ENCODE assay signal across 30 cellular contexts in the genomic region with DNA sequence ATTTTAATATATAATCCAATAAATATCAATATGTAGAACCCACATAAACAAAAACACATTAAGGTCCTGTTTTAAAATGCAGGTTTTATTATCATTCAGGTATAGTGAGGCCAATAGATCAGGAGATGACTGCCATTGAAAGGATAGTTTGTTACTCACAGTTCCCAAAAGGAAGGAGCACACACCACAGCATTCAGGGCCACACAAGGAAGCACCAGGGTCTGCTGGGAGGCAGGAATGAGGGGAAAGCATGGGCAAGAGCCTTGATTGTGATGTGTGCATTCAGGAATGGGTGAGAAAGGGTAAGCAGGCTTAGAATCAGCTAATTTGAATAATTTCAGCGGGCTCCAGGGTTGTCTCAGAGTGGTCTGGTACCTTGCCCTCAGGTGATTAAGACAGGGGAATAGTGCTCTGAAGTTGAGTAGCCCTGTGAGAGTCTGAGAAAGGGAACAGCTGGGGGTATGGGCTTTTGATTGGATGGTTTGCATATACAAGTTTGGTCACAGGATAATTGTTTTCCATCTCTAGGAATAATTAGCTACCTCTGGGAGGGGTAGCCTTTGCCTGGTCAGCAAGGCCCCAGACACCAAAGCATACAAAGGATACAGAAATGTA.
"Had no signal": no experiment of that assay in that cellular context is flagged by ENCODE, and none has a peak within 500 bp of the region (broad histone marks: within the 10 kb centered on the region; RNA-seq: fewer than 3 reads in every experiment).

No MANE protein-coding gene starts in this region.

- H3K27ac Mint-ChIP-seq: activated B cell treated with CpG ODN at 0.5 μM for 24 hours; activated CD4-positive, alpha-beta memory T cell treated with anti-CD3 and anti-CD28 coated beads for 36 hours; activated CD8-positive, alpha-beta memory T cell treated with anti-CD3 and anti-CD28 coated beads, Interleukin-2, amount 10 ng/mL, durations not matched to agents 7 days and 5 days; activated naive CD4-positive, alpha-beta T cell treated with anti-CD3 and anti-CD28 coated beads, Interleukin-2, amount 10 ng/mL, durations not matched to agents 7 days and 5 days; activated naive CD8-positive, alpha-beta T cell; activated naive CD8-positive, alpha-beta T cell treated with anti-CD3 and anti-CD28 coated beads, Interleukin-2, amount 50 U/mL, for 24 hours; brain; T-helper 1 cell treated with Interleukin-12 subunit alpha and Interleukin-12 subunit beta and Interleukin-4 antibody, amounts not matched to agents 30 μg/mL and 1 μg/mL, for 36 hours; T-helper 2 cell treated with Interferon-gamma antibody and Interleukin-4, amounts not matched to agents 5 μg/mL and 100 μg/mL, for 36 hours had no signal

- ATAC-seq: activated CD8-positive, alpha-beta memory T cell treated with anti-CD3 and anti-CD28 coated beads, Interleukin-2, amount 10 ng/mL, durations not matched to agents 7 days and 5 days; activated naive CD8-positive, alpha-beta T cell treated with anti-CD3 and anti-CD28 coated beads, Interleukin-2, amount 50 U/mL, for 24 hours; Panc1 had no signal

- H3K9me3 Mint-ChIP-seq: activated B cell treated with CpG ODN at 0.5 μM for 24 hours; activated CD4-positive, alpha-beta memory T cell treated with anti-CD3 and anti-CD28 coated beads for 36 hours; activated naive CD4-positive, alpha-beta T cell treated with anti-CD3 and anti-CD28 coated beads, Interleukin-2, amount 10 ng/mL, durations not matched to agents 7 days and 5 days; activated naive CD8-positive, alpha-beta T cell treated with anti-CD3 and anti-CD28 coated beads, Interleukin-2, amount 50 U/mL, for 24 hours; brain; T-helper 1 cell treated with Interleukin-12 subunit alpha and Interleukin-12 subunit beta and Interleukin-4 antibody, amounts not matched to agents 30 μg/mL and 1 μg/mL, for 36 hours; T-helper 2 cell treated with Interferon-gamma antibody and Interleukin-4, amounts not matched to agents 5 μg/mL and 100 μg/mL, for 36 hours had no signal

- H3K36me3 ChIP-seq: SJSA1 had no signal

- H3K36me3 Mint-ChIP-seq: activated CD4-positive, alpha-beta memory T cell treated with anti-CD3 and anti-CD28 coated beads for 36 hours; activated naive CD4-positive, alpha-beta T cell treated with anti-CD3 and anti-CD28 coated beads, Interleukin-2, amount 10 ng/mL, durations not matched to agents 7 days and 5 days; activated naive CD8-positive, alpha-beta T cell; brain had no signal

- H3K4me1 Mint-ChIP-seq: activated B cell treated with CpG ODN at 0.5 μM for 24 hours; activated naive CD8-positive, alpha-beta T cell treated with anti-CD3 and anti-CD28 coated beads, Interleukin-2, amount 50 U/mL, for 24 hours had no signal

- H3K4me3 ChIP-seq: SJSA1 had no signal

- DNase-seq: activated B cell treated with CpG ODN at 0.5 μM for 24 hours; activated CD4-positive, alpha-beta memory T cell treated with anti-CD3 and anti-CD28 coated beads for 36 hours; activated CD4-positive, alpha-beta T cell treated with anti-CD3 and anti-CD28 coated beads for 4 hours; activated CD4-positive, alpha-beta T cell treated with anti-CD3 and anti-CD28 coated beads, Interleukin-2, amount 50 U/mL, for 1 hour; activated CD4-positive, CD25-positive, alpha-beta regulatory T cell treated with anti-CD3 and anti-CD28 coated beads, Interleukin-2, amount 50 U/mL, for 72 hours; activated CD8-positive, alpha-beta memory T cell treated with anti-CD3 and anti-CD28 coated beads, Interleukin-2, amount 10 ng/mL, durations not matched to agents 7 days and 5 days; activated CD8-positive, alpha-beta memory T cell treated with anti-CD3 and anti-CD28 coated beads, Interleukin-2, amount 50 U/mL, for 48 hours; activated effector memory CD4-positive, alpha-beta T cell treated with Interleukin-2 at 50 U/mL for 16 hours; activated naive CD4-positive, alpha-beta T cell treated with anti-CD3 and anti-CD28 coated beads, Interleukin-2, amount 10 ng/mL, durations not matched to agents 7 days and 5 days; activated naive CD8-positive, alpha-beta T cell treated with anti-CD3 and anti-CD28 coated beads, Interleukin-2, amount 50 U/mL, for 24 hours; activated T-cell treated with anti-CD3 and anti-CD28 coated beads, Interleukin-2, amount 50 U/mL, for 48 hours; anterior cingulate cortex; caudate nucleus; cerebellar nuclear complex; cortex of kidney; NCI-H1048; NCI-H1105 treated with DMSO at 0.1 percent for 48 hours; NCI-H1436; NCI-H187 treated with DMSO at 0.1 percent for 48 hours; NCI-H2081; NCI-H2171; NCI-H510A; SHP77; SK-N-SH had no signal

- H3K4me3 Mint-ChIP-seq: activated B cell treated with CpG ODN at 0.5 μM for 24 hours; activated CD4-positive, alpha-beta memory T cell treated with anti-CD3 and anti-CD28 coated beads for 36 hours; activated CD8-positive, alpha-beta memory T cell treated with anti-CD3 and anti-CD28 coated beads, Interleukin-2, amount 10 ng/mL, durations not matched to agents 7 days and 5 days; activated naive CD4-positive, alpha-beta T cell treated with anti-CD3 and anti-CD28 coated beads, Interleukin-2, amount 10 ng/mL, durations not matched to agents 7 days and 5 days; activated naive CD8-positive, alpha-beta T cell; activated naive CD8-positive, alpha-beta T cell treated with anti-CD3 and anti-CD28 coated beads, Interleukin-2, amount 50 U/mL, for 24 hours; brain; T-helper 1 cell treated with Interleukin-12 subunit alpha and Interleukin-12 subunit beta and Interleukin-4 antibody, amounts not matched to agents 30 μg/mL and 1 μg/mL, for 36 hours; T-helper 2 cell treated with Interferon-gamma antibody and Interleukin-4, amounts not matched to agents 5 μg/mL and 100 μg/mL, for 36 hours had no signal
